Comparison of ENCODE assay signal across 11 cellular contexts in the genomic region with DNA sequence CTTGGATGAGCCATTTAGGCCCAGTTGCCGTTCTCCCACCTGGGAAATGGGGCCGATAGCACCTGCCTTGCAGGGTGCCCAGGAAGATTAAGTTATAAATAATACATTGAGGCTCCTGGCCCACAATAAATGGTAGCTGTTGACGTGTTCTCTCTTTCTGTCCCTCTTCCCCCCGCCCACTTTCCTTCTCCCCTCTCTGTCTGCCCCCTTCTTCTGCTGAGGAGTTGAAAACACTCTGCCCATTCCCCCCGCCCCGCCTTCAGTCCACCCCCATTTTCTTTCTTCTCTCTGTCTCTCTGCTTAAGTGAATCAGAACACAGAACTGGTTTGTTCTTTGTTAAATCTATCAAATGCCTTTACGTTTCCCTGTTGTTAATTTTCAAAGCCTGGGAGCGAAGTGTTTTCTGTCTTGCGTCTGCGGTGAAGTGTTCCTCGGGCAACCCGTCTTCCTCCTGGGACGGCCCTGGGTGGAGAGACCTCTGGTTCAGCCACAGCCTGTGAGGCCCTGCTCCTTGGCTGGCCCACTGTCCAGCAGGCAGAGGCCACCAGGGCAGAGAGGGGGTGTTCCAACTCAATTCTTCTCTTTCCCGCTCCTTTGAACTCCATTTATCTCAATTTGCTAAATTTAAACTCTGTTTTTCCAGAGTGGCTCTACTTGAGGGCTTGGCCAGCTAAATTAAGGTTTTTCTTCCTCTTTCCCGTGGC. TPM values are rescaled to one million over a fixed set of nuclear protein-coding genes. Genes with fewer than 3 reads are reported as not detected.
DNase-seq lines count a peak whose midpoint lies in the region; ATAC-seq and TF ChIP-seq lines count a peak whose summit lies in the region.
"Had no signal": no experiment of that assay in that cellular context is flagged by ENCODE, and none has a peak within 500 bp of the region (broad histone marks: within the 10 kb centered on the region; RNA-seq: fewer than 3 reads in every experiment).

No MANE protein-coding gene starts in this region.

- no peak for ATAC-seq in WTC11
- no peak for ATAC-seq in gastrocnemius medialis
- no peak for ATAC-seq in GM21786 (IDR thresholded peaks at IDR 0.05; ENCODE audit: unreplicated experiment)

- no peak overlapping the region for H3K27ac Mint-ChIP-seq in activated CD4-positive, alpha-beta T cell treated with anti-CD3 and anti-CD28 coated beads, Interleukin-2, amount 10 ng/mL, durations not matched to agents 24 days and 14 days
- H3K27ac Mint-ChIP-seq in WTC11: peak overlapping the region; percentile 66; the same call in 1 of the 2 replicates

- peak; percentile 25 for DNase-seq in activated CD4-positive, alpha-beta T cell treated with anti-CD3 and anti-CD28 coated beads, Interleukin-2, amount 50 U/mL, for 1 hour
- DNase-seq in activated CD4-positive, alpha-beta T cell treated with anti-CD3 and anti-CD28 coated beads, Interleukin-2, amount 10 ng/mL, durations not matched to agents 24 days and 14 days: no peak
- DNase-seq in WTC11 (ENCODE audit: low spot score) (no peak), hepatocyte (ENCODE audit: low spot score) (no peak), gastrocnemius medialis (no peak), NCI-H146 treated with DMSO at 0.1 percent for 48 hours (lab: John Stamatoyannopoulos, UW; ENCODE audit: unreplicated experiment) (no peak), MG63 (no peak)
- DNase-seq: nucleus accumbens had no signal

- CTCF ChIA-PET in WTC11 (lab: Charles Lee): interaction anchor here (0.9 kb wide), 1 partner anchor 28 kb away, joined by 4 read pairs; no protein-coding TSS in a partner anchor

- 59% methylated on average over 12 of the region's 15 CpGs for WGBS in hepatocyte (ENCODE audit: low lambda C conversion rate, missing lambda C conversion rate)

- no peaks in the 10 kb centered on the region for H3K9me3 Mint-ChIP-seq in activated CD4-positive, alpha-beta T cell treated with anti-CD3 and anti-CD28 coated beads, Interleukin-2, amount 10 ng/mL, durations not matched to agents 24 days and 14 days
- no peaks in the 10 kb centered on the region for H3K9me3 Mint-ChIP-seq in WTC11

- H3K36me3 Mint-ChIP-seq in activated CD4-positive, alpha-beta T cell treated with anti-CD3 and anti-CD28 coated beads, Interleukin-2, amount 10 ng/mL, durations not matched to agents 24 days and 14 days (ENCODE audit: low read depth): peaks cover 25% of the 10 kb centered on the region
- no peaks in the 10 kb centered on the region for H3K36me3 Mint-ChIP-seq in WTC11

- H3K36me3 ChIP-seq in hepatocyte (replicated peaks; ENCODE audit: insufficient read depth, low read depth): no peaks in the 10 kb centered on the region
- H3K36me3 ChIP-seq in gastrocnemius medialis: no peaks in the 10 kb centered on the region
- no peaks in the 10 kb centered on the region for H3K36me3 ChIP-seq in MG63
- H3K36me3 ChIP-seq: HAP-1 had no signal

- H3K9me3 ChIP-seq in hepatocyte (ENCODE audit: low read depth): no peaks in the 10 kb centered on the region
- H3K9me3 ChIP-seq in gastrocnemius medialis: no peaks in the 10 kb centered on the region
- H3K9me3 ChIP-seq in MG63: no peaks in the 10 kb centered on the region
- H3K9me3 ChIP-seq: HAP-1, thoracic aorta had no signal

- peak overlapping the region; percentile 67 for H3K4me2 ChIP-seq in hepatocyte

- POLR2A ChIA-PET in WTC11 (lab: Charles Lee): no interaction called here

- in situ Hi-C loops in gastrocnemius medialis (cut with MboI; ENCODE audit: low sequenced_read_pairs in 4 of 4): no loop called here

- intact Hi-C loops in activated CD4-positive, alpha-beta T cell treated with anti-CD3 and anti-CD28 coated beads, Interleukin-2, amount 10 ng/mL, durations not matched to agents 24 days and 14 days (cut with micrococcal nuclease): no loop called here
- intact Hi-C loops in gastrocnemius medialis (cut with DNase I; ENCODE audit: low total_unique reads): loop anchor here (2.0 kb wide), 1 partner anchor 26 kb away; no protein-coding TSS in a partner anchor

- H4K20me1 ChIP-seq in hepatocyte (ENCODE audit: insufficient read depth, poor library complexity, severe bottlenecking): no peaks in the 10 kb centered on the region

- no peaks in the 10 kb centered on the region for H3K27me3 ChIP-seq in hepatocyte
- no peaks in the 10 kb centered on the region for H3K27me3 ChIP-seq in gastrocnemius medialis
- H3K27me3 ChIP-seq in MG63: no peaks in the 10 kb centered on the region

- H3K9me2 ChIP-seq in hepatocyte (replicated peaks; ENCODE audit: insufficient read depth): no peaks in the 10 kb centered on the region

- H3K4me3 Mint-ChIP-seq in activated CD4-positive, alpha-beta T cell treated with anti-CD3 and anti-CD28 coated beads, Interleukin-2, amount 10 ng/mL, durations not matched to agents 24 days and 14 days: no peak overlapping the region
- no peak overlapping the region for H3K4me3 Mint-ChIP-seq in WTC11

- H3K27ac ChIP-seq in hepatocyte: peak overlapping the region; percentile 86
- H3K27ac ChIP-seq in gastrocnemius medialis: peak overlapping the region; percentile 56 to 77 (median 72)
- H3K27ac ChIP-seq: thoracic aorta had no signal

- peaks cover 44% of the 10 kb centered on the region for H3K27me3 Mint-ChIP-seq in activated CD4-positive, alpha-beta T cell treated with anti-CD3 and anti-CD28 coated beads, Interleukin-2, amount 10 ng/mL, durations not matched to agents 24 days and 14 days
- no peaks in the 10 kb centered on the region; the same call in 1 of the 2 replicates for H3K27me3 Mint-ChIP-seq in WTC11 (ENCODE audit: low read depth)

- no peak for TF ChIP-seq POLR2A in gastrocnemius medialis (IDR thresholded peaks at IDR 0.05)

- TF ChIP-seq CTCF in WTC11 (IDR thresholded peaks at IDR 0.05) (no peak), hepatocyte (IDR thresholded peaks at IDR 0.05; ENCODE audit: poor library complexity) (no peak), gastrocnemius medialis (IDR thresholded peaks at IDR 0.05 in 4 of 5, conservative IDR thresholded peaks at IDR 0.05 in 1 of 5) (no peak)

- H3K4me3 ChIP-seq in hepatocyte: no peak overlapping the region
- H3K4me3 ChIP-seq in gastrocnemius medialis: no peak overlapping the region
- H3K4me3 ChIP-seq in MG63: no peak overlapping the region
- H3K4me3 ChIP-seq: HAP-1, thoracic aorta had no signal

- H2AFZ ChIP-seq in hepatocyte: no peak overlapping the region

- peaks cover 63% of the 10 kb centered on the region for H3K4me1 ChIP-seq in hepatocyte (ENCODE audit: insufficient read depth)
- H3K4me1 ChIP-seq in gastrocnemius medialis: peaks cover 42 to 47% of the 10 kb centered on the region in 2 donors

- no peaks in the 10 kb centered on the region for H3K79me2 ChIP-seq in hepatocyte

- H3K4me1 Mint-ChIP-seq in activated CD4-positive, alpha-beta T cell treated with anti-CD3 and anti-CD28 coated beads, Interleukin-2, amount 10 ng/mL, durations not matched to agents 24 days and 14 days: peaks cover 30% of the 10 kb centered on the region
- peaks cover 52% of the 10 kb centered on the region for H3K4me1 Mint-ChIP-seq in WTC11

TF ChIP-seq in WTC11, 78 proteins besides CTCF, POLR2A, EP300 and RAD21 (continues in another document):
- TF ChIP-seq, protein P1, sequence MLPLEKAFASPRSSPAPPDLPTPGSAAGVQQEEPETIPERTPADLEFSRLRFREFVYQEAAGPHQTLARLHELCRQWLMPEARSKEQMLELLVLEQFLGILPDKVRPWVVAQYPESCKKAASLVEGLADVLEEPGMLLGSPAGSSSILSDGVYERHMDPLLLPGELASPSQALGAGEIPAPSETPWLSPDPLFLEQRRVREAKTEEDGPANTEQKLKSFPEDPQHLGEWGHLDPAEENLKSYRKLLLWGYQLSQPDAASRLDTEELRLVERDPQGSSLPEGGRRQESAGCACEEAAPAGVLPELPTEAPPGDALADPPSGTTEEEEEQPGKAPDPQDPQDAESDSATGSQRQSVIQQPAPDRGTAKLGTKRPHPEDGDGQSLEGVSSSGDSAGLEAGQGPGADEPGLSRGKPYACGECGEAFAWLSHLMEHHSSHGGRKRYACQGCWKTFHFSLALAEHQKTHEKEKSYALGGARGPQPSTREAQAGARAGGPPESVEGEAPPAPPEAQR (CRISPR knock-in tag; IDR thresholded peaks at IDR 0.05): no peak
- TF ChIP-seq, protein P2, sequence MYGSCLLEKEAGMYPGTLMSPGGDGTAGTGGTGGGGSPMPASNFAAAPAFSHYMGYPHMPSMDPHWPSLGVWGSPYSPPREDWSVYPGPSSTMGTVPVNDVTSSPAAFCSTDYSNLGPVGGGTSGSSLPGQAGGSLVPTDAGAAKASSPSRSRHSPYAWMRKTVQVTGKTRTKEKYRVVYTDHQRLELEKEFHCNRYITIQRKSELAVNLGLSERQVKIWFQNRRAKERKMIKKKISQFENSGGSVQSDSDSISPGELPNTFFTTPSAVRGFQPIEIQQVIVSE (CRISPR knock-in tag; IDR thresholded peaks at IDR 0.05; ENCODE audit: borderline replicate concordance): no peak

RNA-seq across cellular contexts. Expression of a gene that starts 29.3 kb away (rescaled TPM):
- total RNA-seq in activated CD4-positive, alpha-beta T cell treated with anti-CD3 and anti-CD28 coated beads, Interleukin-2, amount 10 ng/mL, durations not matched to agents 24 days and 14 days: 8.2 and 9.9 TPM in 2 replicates
- total RNA-seq in WTC11 (2021) (80.2 to 99.6 TPM (median 96.0 TPM) in 3 replicates), hepatocyte (18.5 and 26.7 TPM in 2 replicates), gastrocnemius medialis (10 to 100 TPM; 20.0 to 51.0 (median 43.3) TPM)
- polyA plus RNA-seq in hepatocyte: 37.7 and 39.5 TPM in 2 replicates
- total RNA-seq in MG63 (2014; rRNA removed; shearing (Covaris generic); ENCODE audit: low replicate concordance): 12.9 and 18.8 TPM in 2 replicates

RNA-seq across cellular contexts. Expression of a gene that starts 49.1 kb away (rescaled TPM):
- total RNA-seq in activated CD4-positive, alpha-beta T cell treated with anti-CD3 and anti-CD28 coated beads, Interleukin-2, amount 10 ng/mL, durations not matched to agents 24 days and 14 days: 30.0 and 31.9 TPM in 2 replicates
- total RNA-seq in WTC11 (2021) (28.9 to 32.2 TPM (median 30.5 TPM) in 3 replicates), hepatocyte (59.5 and 62.6 TPM in 2 replicates), gastrocnemius medialis (100 to 1,000 TPM; 123 to 186 (median 170) TPM)
- 90.7 and 103 TPM in 2 replicates for polyA plus RNA-seq in hepatocyte
- 18.2 and 24.3 TPM in 2 replicates for total RNA-seq in MG63 (2014; rRNA removed; shearing (Covaris generic); ENCODE audit: low replicate concordance)
